Comparison of ENCODE assay signal across 8 cellular contexts in the genomic region with DNA sequence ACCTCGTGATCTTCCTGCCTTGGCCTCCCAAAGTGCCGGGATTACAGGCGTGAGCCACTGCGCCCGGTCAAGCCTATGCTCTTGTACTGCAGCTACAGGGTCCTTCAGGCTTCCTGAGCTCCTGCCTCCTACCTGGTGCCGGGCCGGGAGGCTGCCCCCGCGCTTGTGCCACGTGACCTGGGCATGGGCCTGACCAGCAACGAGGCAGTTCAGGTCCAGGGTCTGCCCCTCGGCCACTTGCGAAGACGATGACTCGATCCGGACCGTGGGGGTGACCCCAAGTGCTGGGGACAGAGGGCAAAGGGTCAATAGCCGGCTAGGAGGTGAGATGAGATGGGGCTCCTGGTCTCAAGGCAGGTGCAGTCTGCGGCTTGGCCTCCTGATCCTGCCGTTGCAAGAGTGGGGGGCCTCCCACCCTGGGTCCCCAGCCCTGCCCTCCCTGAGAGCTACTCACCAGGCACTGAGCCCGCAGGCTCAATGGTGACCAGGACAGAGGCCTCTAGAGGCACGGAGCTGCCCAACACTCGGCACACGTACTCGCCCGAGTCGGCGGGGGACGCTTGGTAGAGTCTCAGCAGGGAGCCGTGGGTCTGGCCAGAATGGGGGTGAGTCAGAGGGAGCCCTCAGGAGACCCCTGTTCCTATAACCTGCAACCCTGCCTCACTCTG. TPM values are rescaled to one million over a fixed set of nuclear protein-coding genes. Genes with fewer than 3 reads are reported as not detected.
"Had no signal": no experiment of that assay in that cellular context is flagged by ENCODE, and none has a peak within 500 bp of the region (broad histone marks: within the 10 kb centered on the region; RNA-seq: fewer than 3 reads in every experiment).

No MANE protein-coding gene starts in this region.

- H3K36me3 Mint-ChIP-seq: IgD-negative memory B cell had no signal

- H3K9me3 Mint-ChIP-seq: HFFc6, IgD-negative memory B cell had no signal

- ATAC-seq: HCT116 had no signal

- H3K27ac Mint-ChIP-seq: HFFc6, IgD-negative memory B cell had no signal

- H3K4me3 Mint-ChIP-seq: HFFc6, IgD-negative memory B cell had no signal

- H3K27ac ChIP-seq: GM23248 had no signal

- H3K9me3 ChIP-seq: HAP-1 had no signal

- H3K9ac ChIP-seq: GM23248 had no signal

- H3K4me3 ChIP-seq: GM23248, HAP-1 had no signal

- DNase-seq: GM23248, GOT3, H7, HFFc6 had no signal

- H2AFZ ChIP-seq: GM23248 had no signal

- H3K27me3 Mint-ChIP-seq: IgD-negative memory B cell had no signal

- H3K4me1 ChIP-seq: HAP-1 had no signal

RNA-seq across cellular contexts. Expression of a gene that starts 38.0 kb away (rescaled TPM):
- total RNA-seq: GM23248, H4 had no signal
